Comparison of ENCODE assay signal across 1 cellular context in the genomic region with DNA sequence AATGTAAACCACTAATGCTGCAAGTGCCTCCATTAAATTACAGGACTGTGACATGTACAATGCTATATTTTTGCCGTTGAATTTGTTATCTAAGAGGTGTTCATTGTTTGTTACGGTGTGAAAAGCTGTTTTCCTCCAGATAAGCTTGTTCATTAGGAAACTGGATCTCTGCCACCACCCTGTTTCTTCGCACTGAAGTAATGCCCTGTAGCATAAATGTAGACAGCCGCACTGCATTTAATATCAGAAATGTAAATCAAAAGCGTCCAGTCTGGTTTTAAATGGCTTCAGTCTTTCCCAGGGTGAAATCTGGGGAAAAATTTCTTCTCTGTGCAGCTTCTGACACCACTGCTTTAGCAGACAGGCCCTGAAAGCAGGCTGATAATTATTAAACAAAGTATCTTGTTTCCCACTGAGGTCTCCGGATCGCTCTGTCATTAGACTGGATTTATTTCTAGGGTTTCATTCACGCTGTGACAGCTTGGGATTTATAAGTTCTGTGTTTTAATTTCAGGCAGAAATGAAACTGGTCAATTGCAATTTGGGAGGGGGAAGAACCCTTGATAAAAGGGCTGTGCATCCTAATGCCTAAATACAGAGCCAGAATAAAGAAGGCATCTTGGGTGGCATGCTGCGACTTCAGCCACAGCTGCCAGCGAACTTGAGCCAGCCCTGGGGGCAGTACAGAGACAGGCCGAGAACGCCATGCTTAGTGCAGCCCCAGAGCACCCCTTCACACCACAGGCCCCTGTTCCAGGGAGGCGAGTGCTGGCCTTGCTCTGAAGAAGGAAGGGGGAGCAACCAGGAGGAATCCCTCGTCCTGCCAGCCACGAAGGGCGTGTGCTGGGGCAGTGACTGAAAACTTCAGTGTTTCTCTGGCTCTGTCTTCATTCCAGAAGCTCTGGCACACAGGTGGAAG.
TF ChIP-seq lines count a peak whose summit lies in the region.

No MANE protein-coding gene starts in this region.

TF ChIP-seq in H1, 55 proteins besides CTCF, POLR2A, EP300 and RAD21 (continued from another document):
- TF ChIP-seq SAP30 (IDR thresholded peaks at IDR 0.05; ENCODE audit: insufficient read depth, insufficient replicate concordance, low read length) (no peak), SP4 (IDR thresholded peaks at IDR 0.05; ENCODE audit: low read length) (no peak), TAF1 (IDR thresholded peaks at IDR 0.05; ENCODE audit: low read depth, low read length) (no peak), ASH2L (IDR thresholded peaks at IDR 0.05; ENCODE audit: low read length) (no peak), CTBP2 (IDR thresholded peaks at IDR 0.05; ENCODE audit: borderline replicate concordance, insufficient read depth, insufficient read length, low read length) (no peak), RNF2 (IDR thresholded peaks at IDR 0.05; ENCODE audit: borderline replicate concordance, low read depth, low read length, missing control alignments, poor library complexity, severe bottlenecking) (no peak), SIN3A (conservative IDR thresholded peaks at IDR 0.05 in 1 of 2, IDR thresholded peaks at IDR 0.05 in 1 of 2; ENCODE audit: low read depth in 1 of 2, low read length in 2 of 2) (no peak), ZNF274 (IDR thresholded peaks at IDR 0.05; ENCODE audit: borderline replicate concordance, extremely low read depth, low read length) (no peak), KDM5A (IDR thresholded peaks at IDR 0.05; ENCODE audit: low read length) (no peak), GTF2F1 (IDR thresholded peaks at IDR 0.05; ENCODE audit: borderline replicate concordance, low read depth, low read length) (no peak), CREB1 (IDR thresholded peaks at IDR 0.05) (no peak), NANOG (IDR thresholded peaks at IDR 0.05; ENCODE audit: insufficient read depth, low read depth, low read length, poor library complexity, severe bottlenecking) (no peak)
- TF ChIP-seq, protein P1, sequence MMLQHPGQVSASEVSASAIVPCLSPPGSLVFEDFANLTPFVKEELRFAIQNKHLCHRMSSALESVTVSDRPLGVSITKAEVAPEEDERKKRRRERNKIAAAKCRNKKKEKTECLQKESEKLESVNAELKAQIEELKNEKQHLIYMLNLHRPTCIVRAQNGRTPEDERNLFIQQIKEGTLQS (IDR thresholded peaks at IDR 0.05; ENCODE audit: insufficient read depth, low read depth, low read length): no peak
